ENCODE assay signal across 1 cellular context in genomic region chr22:50468626-50469025, GRCh38.
TF ChIP-seq lines count a peak whose summit lies in the region.

No MANE protein-coding gene starts in this region.

TF ChIP-seq in GM23338, 12 proteins besides CTCF, POLR2A, EP300 and RAD21 (continued from another document):
- TF ChIP-seq ZNF462 (CRISPR knock-in tag; IDR thresholded peaks at IDR 0.05) (no peak), POLR2AphosphoS5 (IDR thresholded peaks at IDR 0.05; ENCODE audit: low read depth) (no peak), NANOG (IDR thresholded peaks at IDR 0.05; ENCODE audit: borderline replicate concordance) (no peak), REST (IDR thresholded peaks at IDR 0.05; ENCODE audit: unreplicated experiment) (no peak), CREB1 (CRISPR knock-in tag; IDR thresholded peaks at IDR 0.05; ENCODE audit: low read depth) (no peak), ZNF331 (CRISPR knock-in tag; IDR thresholded peaks at IDR 0.05; ENCODE audit: low read depth) (no peak), JUNB (IDR thresholded peaks at IDR 0.05; ENCODE audit: unreplicated experiment) (no peak), STAT1 (IDR thresholded peaks at IDR 0.05; ENCODE audit: unreplicated experiment) (no peak), ETS1 (IDR thresholded peaks at IDR 0.05) (no peak), ZNF114 (CRISPR knock-in tag; IDR thresholded peaks at IDR 0.05) (no peak), EZH2phosphoT487 (IDR thresholded peaks at IDR 0.05; ENCODE audit: unreplicated experiment) (no peak)
TF ChIP-seq in GM23338: peak in this region for 0.
